ENCODE assay signal across 16 cellular contexts in genomic region chr2:207289295-207290018, GRCh38.
DNase-seq lines count a peak whose midpoint lies in the region; ATAC-seq, FAIRE-seq and TF ChIP-seq lines count a peak whose summit lies in the region.
"Had no signal": no experiment of that assay in that cellular context is flagged by ENCODE, and none has a peak within 500 bp of the region (broad histone marks: within the 10 kb centered on the region; RNA-seq: fewer than 3 reads in every experiment).

No MANE protein-coding gene starts in this region.

- no peak overlapping the region for H3K9ac ChIP-seq in HepG2 (ENCODE audit: insufficient read depth, low read depth, low read length)

- no peaks in the 10 kb centered on the region for H3K36me3 Mint-ChIP-seq in natural killer cell
- H3K36me3 Mint-ChIP-seq: CD8-positive, alpha-beta T cell had no signal

- H3K4me3 Mint-ChIP-seq in natural killer cell, result no peak overlapping the region
- H3K4me3 Mint-ChIP-seq: CD8-positive, alpha-beta T cell; neural crest cell had no signal

- ATAC-seq in HepG2, result no peak
- ATAC-seq in right lobe of liver, result no peak
- no peak for ATAC-seq in natural killer cell
- ATAC-seq: CD8-positive, alpha-beta T cell had no signal

- CTCF ChIA-PET in HepG2 (lab: Yijun Ruan, JAX; ENCODE audit: low intra/inter-chr PET ratio, low total read pairs), result no interaction called here

- TF ChIP-seq EP300 in HepG2 (IDR thresholded peaks at IDR 0.05; ENCODE audit: low read depth in 2 of 2, low read length in 2 of 2) (no peak), HepG2 (CRISPR knock-in tag; IDR thresholded peaks at IDR 0.05; ENCODE audit: borderline replicate concordance) (no peak)

- no peak overlapping the region for H2AFZ ChIP-seq in HepG2 (ENCODE audit: low read length)
- H2AFZ ChIP-seq: hepatocyte had no signal

- DNase-seq in HepG2 (ENCODE audit: low spot score) (no peak), right lobe of liver (no peak), fibroblast of the aortic adventitia (ENCODE audit: low read depth) (peak; percentile 46), NCI-H1694 (lab: John Stamatoyannopoulos, UW) (no peak), GM19240 (ENCODE audit: insufficient read length, low spot score) (no peak), natural killer cell (no peak), SHP77 (lab: John Stamatoyannopoulos, UW) (no peak)
- DNase-seq: CD8-positive, alpha-beta T cell; cortex of kidney; kidney; midbrain; NCI-H82; Peyer's patch had no signal

- intact Hi-C loops in HepG2 (cut with micrococcal nuclease; ENCODE audit: unreplicated experiment) (no loop called here), right lobe of liver (cut with DNase I) (no loop called here), natural killer cell (cut with micrococcal nuclease) (no loop called here)

- no peak for TF ChIP-seq RAD21 in HepG2 (CRISPR knock-in tag; IDR thresholded peaks at IDR 0.05)

- H3K9me3 ChIP-seq in HepG2 (ENCODE audit: low read length), result no peaks in the 10 kb centered on the region
- no peaks in the 10 kb centered on the region for H3K9me3 ChIP-seq in right lobe of liver
- H3K9me3 ChIP-seq: Peyer's patch had no signal

- no peak overlapping the region for H3K4me3 ChIP-seq in HepG2 (replicated peaks in 1 of 3; ENCODE audit: insufficient read depth in 1 of 3, low read depth in 2 of 3, low read length in 3 of 3)
- no peak overlapping the region for H3K4me3 ChIP-seq in right lobe of liver
- H3K4me3 ChIP-seq in fibroblast of the aortic adventitia (ENCODE audit: low read depth, low read length), result no peak overlapping the region
- H3K4me3 ChIP-seq: hepatocyte, Peyer's patch had no signal

- TF ChIP-seq POLR2A in HepG2 (IDR thresholded peaks at IDR 0.05; ENCODE audit: insufficient read depth in 1 of 2, low read depth in 2 of 2, low read length in 2 of 2), result no peak
- TF ChIP-seq POLR2A in right lobe of liver (IDR thresholded peaks at IDR 0.05), result no peak

- H3K4me2 ChIP-seq in HepG2 (ENCODE audit: low read depth, low read length), result no peak overlapping the region
- H3K4me2 ChIP-seq: hepatocyte had no signal

- H3K79me2 ChIP-seq in HepG2 (ENCODE audit: insufficient read depth, low read length), result no peaks in the 10 kb centered on the region
- H3K79me2 ChIP-seq: hepatocyte had no signal

- no TSS peak for BruUV-seq in HepG2 (replicated peaks; lab: Mats Ljungman, UMichigan)

- no peaks in the 10 kb centered on the region for H4K20me1 ChIP-seq in HepG2 (ENCODE audit: insufficient read depth, low read length)

- H3K27ac ChIP-seq in HepG2 (ENCODE audit: extremely low read length, insufficient read depth, low read length), result no peak overlapping the region
- no peak overlapping the region for H3K27ac ChIP-seq in right lobe of liver
- peak overlapping the region; percentile 68 for H3K27ac ChIP-seq in VCaP
- H3K27ac ChIP-seq: hepatocyte, Peyer's patch had no signal

- H3K27me3 ChIP-seq in HepG2 (ENCODE audit: control insufficient read depth in 1 of 2, insufficient read depth in 2 of 2, low read length in 2 of 2) (no peaks in the 10 kb centered on the region), right lobe of liver (no peaks in the 10 kb centered on the region)
- H3K27me3 ChIP-seq: Peyer's patch had no signal

- FAIRE-seq in HepG2 (lab: Jason Lieb, UNC), result no peak
- FAIRE-seq: kidney had no signal

- H3K4me1 Mint-ChIP-seq in natural killer cell, result no peaks in the 10 kb centered on the region

- H3K4me1 ChIP-seq in HepG2 (ENCODE audit: insufficient read depth, low read length), result peaks cover 9% of the 10 kb centered on the region
- H3K4me1 ChIP-seq in right lobe of liver, result no peaks in the 10 kb centered on the region
- H3K4me1 ChIP-seq: Peyer's patch had no signal

- no peaks in the 10 kb centered on the region for H3K36me3 ChIP-seq in HepG2 (replicated peaks in 1 of 2; ENCODE audit: control insufficient read depth in 1 of 2, insufficient read depth in 2 of 2, low read length in 2 of 2)
- H3K36me3 ChIP-seq in right lobe of liver, result no peaks in the 10 kb centered on the region
- H3K36me3 ChIP-seq: Peyer's patch had no signal

- peaks cover 3 to 20% of the 10 kb centered on the region in 2 donors for H3K27me3 Mint-ChIP-seq in natural killer cell (ENCODE audit: low read depth in 2 of 2)

- in situ Hi-C loops in HepG2 (cut with HindIII; ENCODE audit: extremely low pct_ligation_motif_present, low pct_unique_long_range_greater_than_20kb), result no loop called here

- no peak overlapping the region for H3K27ac Mint-ChIP-seq in natural killer cell
- H3K27ac Mint-ChIP-seq: CD8-positive, alpha-beta T cell had no signal

- WGBS in HepG2 (ENCODE audit: low lambda C conversion rate), result 32% methylated on average over 2 of the region's 2 CpGs
- 33% methylated on average over 2 of the region's 2 CpGs for WGBS in right lobe of liver (ENCODE audit: insufficient coverage, low coverage, low lambda C conversion rate, missing lambda C conversion rate)

- POLR2A ChIA-PET in HepG2 (lab: Yijun Ruan, JAX), result no interaction called here

- no peaks in the 10 kb centered on the region for H3K9me3 Mint-ChIP-seq in natural killer cell
- H3K9me3 Mint-ChIP-seq: CD8-positive, alpha-beta T cell; neural crest cell had no signal

- no peak for TF ChIP-seq CTCF in HepG2 (CRISPR knock-in tag; IDR thresholded peaks at IDR 0.05)
- no peak for TF ChIP-seq CTCF in right lobe of liver (IDR thresholded peaks at IDR 0.05)
- TF ChIP-seq CTCF in VCaP (conservative IDR thresholded peaks at IDR 0.05), result no peak
- TF ChIP-seq CTCF in fibroblast of the aortic adventitia (IDR thresholded peaks at IDR 0.05; ENCODE audit: insufficient read depth, low read length), result no peak
- no peak for TF ChIP-seq CTCF in natural killer cell (IDR thresholded peaks at IDR 0.05)

TF ChIP-seq in HepG2, 621 proteins besides CTCF, POLR2A, EP300 and RAD21:
- TF ChIP-seq ZEB1 (IDR thresholded peaks at IDR 0.05; ENCODE audit: insufficient replicate concordance, low read depth) (no peak), ATF7 (IDR thresholded peaks at IDR 0.05) (peak; percentile 77), ATF7 (CRISPR knock-in tag; IDR thresholded peaks at IDR 0.05) (no peak), HIC2 (CRISPR knock-in tag; IDR thresholded peaks at IDR 0.05; ENCODE audit: low read depth) (no peak), CREB1 (IDR thresholded peaks at IDR 0.05) (peak; percentile 87), CREB1 (CRISPR knock-in tag; IDR thresholded peaks at IDR 0.05) (no peak)
